ENCODE assay signal across 21 cellular contexts in the genomic region with DNA sequence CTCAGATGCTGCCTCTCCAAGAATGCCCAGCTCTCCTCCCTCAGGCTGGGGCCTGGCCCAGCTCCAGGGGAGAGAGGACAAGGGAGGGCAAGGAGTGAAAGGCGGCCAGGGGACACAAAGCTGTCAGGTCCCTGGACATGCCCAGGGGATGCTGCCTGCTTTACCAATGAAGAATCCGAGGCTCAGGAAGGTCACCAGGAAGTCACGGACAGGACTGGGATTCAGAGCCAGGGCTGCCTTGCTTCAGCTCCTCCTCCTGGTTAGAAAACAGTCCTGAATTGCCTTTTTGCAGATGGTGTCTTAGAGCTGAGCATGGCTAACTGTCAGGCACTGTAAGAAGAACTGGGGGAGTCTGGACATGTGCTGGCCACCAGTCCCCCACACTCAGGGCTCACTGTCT. TPM values are rescaled to one million over a fixed set of nuclear protein-coding genes. Genes with fewer than 3 reads are reported as not detected.
DNase-seq lines count a peak whose midpoint lies in the region; ATAC-seq and TF ChIP-seq lines count a peak whose summit lies in the region.
"Had no signal": no experiment of that assay in that cellular context is flagged by ENCODE, and none has a peak within 500 bp of the region (broad histone marks: within the 10 kb centered on the region; RNA-seq: fewer than 3 reads in every experiment).

No MANE protein-coding gene starts in this region.

- no peak overlapping the region for H3K4me3 ChIP-seq in BLaER1 treated with 17β-estradiol and CSF1 and Interleukin-3, amounts not matched to agents 10 nM and 100 nM
- no peak overlapping the region for H3K4me3 ChIP-seq in IMR-90 (ENCODE audit: insufficient read depth, low read depth, low read length)
- H3K4me3 ChIP-seq in neuronal stem cell (ENCODE audit: low read length in 2 of 2): no peak overlapping the region
- H3K4me3 ChIP-seq: SJSA1, spleen, upper lobe of right lung had no signal

- no peak for TF ChIP-seq POLR2A in IMR-90 (IDR thresholded peaks at IDR 0.05; ENCODE audit: low read depth, low read length)

- no peak overlapping the region for H4K5ac ChIP-seq in IMR-90 (ENCODE audit: low read depth, low read length)

- intact Hi-C loops in IMR-90 (cut with micrococcal nuclease): no loop called here

- H3K79me1 ChIP-seq in IMR-90 (ENCODE audit: low read depth in 1 of 2, low read length in 2 of 2): no peaks in the 10 kb centered on the region
- H3K79me1 ChIP-seq in neuronal stem cell (ENCODE audit: low read depth, low read length): no peaks in the 10 kb centered on the region

- ATAC-seq in IMR-90 (ENCODE audit: low read depth) (0 out of 2 replicates have a peak, but pooled peaks have one; percentile 44), omental fat pad (ENCODE audit: low FRiP score) (no peak)
- ATAC-seq: activated naive CD4-positive, alpha-beta T cell treated with anti-CD3 and anti-CD28 coated beads, Interleukin-2, amount 50 U/mL, for 72 hours; right cardiac atrium; upper lobe of right lung had no signal

- H3K4me2 ChIP-seq in BLaER1 treated with 17β-estradiol and CSF1 and Interleukin-3, amounts not matched to agents 10 nM and 100 nM: peak overlapping the region in 9 of 11 experiments; percentile 49 to 84 (median 76); a peak in 16 of 22 replicates
- H3K4me2 ChIP-seq in IMR-90 (ENCODE audit: low read depth, low read length): no peak overlapping the region
- H3K4me2 ChIP-seq in neuronal stem cell (ENCODE audit: insufficient read depth, low read length, poor library complexity, severe bottlenecking): no peak overlapping the region

- H3K18ac ChIP-seq in IMR-90 (ENCODE audit: low read depth, low read length) (no peak overlapping the region), neuronal stem cell (ENCODE audit: low read length) (no peak overlapping the region)

- dilution Hi-C loops in IMR-90 (cut with HindIII; ENCODE audit: low sequenced_read_pairs, unreplicated experiment): no loop called here

- no peak overlapping the region for H2BK12ac ChIP-seq in neuronal stem cell (ENCODE audit: low read length)

- H2AFZ ChIP-seq in IMR-90 (replicated peaks; ENCODE audit: low read length, poor library complexity) (no peak overlapping the region), neuronal stem cell (ENCODE audit: low read length) (peak overlapping the region; percentile 73)

- H3K9me3 ChIP-seq in BLaER1 treated with 17β-estradiol and CSF1 and Interleukin-3, amounts not matched to agents 10 nM and 100 nM (replicated peaks in 1 of 11): peaks cover 0 to 5% (median 0%) of the 10 kb centered on the region in 11 experiments; a peak in 1 of 22 replicates
- H3K9me3 ChIP-seq in IMR-90 (ENCODE audit: control insufficient read depth, insufficient read depth, low read length): no peaks in the 10 kb centered on the region
- peaks cover 2 to 7% of the 10 kb centered on the region in 2 donors for H3K9me3 ChIP-seq in neuronal stem cell (replicated peaks in 1 of 2; ENCODE audit: control insufficient read depth in 2 of 2, insufficient read depth in 1 of 2, low read depth in 1 of 2, low read length in 2 of 2)
- H3K9me3 ChIP-seq: upper lobe of right lung had no signal

- TF ChIP-seq RAD21 in IMR-90 (IDR thresholded peaks at IDR 0.05; ENCODE audit: low read length): no peak

- no peak overlapping the region for H3K4ac ChIP-seq in IMR-90 (ENCODE audit: low read depth, low read length)
- no peak overlapping the region for H3K4ac ChIP-seq in neuronal stem cell (ENCODE audit: low read length)

- in situ Hi-C loops in IMR-90 (cut with MboI; ENCODE audit: low sequenced_read_pairs): no loop called here

- peaks cover 0 to 19% (median 0%) of the 10 kb centered on the region in 11 experiments; a peak in 5 of 22 replicates for H3K27me3 ChIP-seq in BLaER1 treated with 17β-estradiol and CSF1 and Interleukin-3, amounts not matched to agents 10 nM and 100 nM
- H3K27me3 ChIP-seq in IMR-90 (ENCODE audit: control insufficient read depth, insufficient read depth, low read length) (peaks cover 26% of the 10 kb centered on the region), neuronal stem cell (ENCODE audit: control insufficient read depth in 3 of 3, insufficient read depth in 3 of 3, low read depth in 1 of 3, low read length in 3 of 3) (no peaks in the 10 kb centered on the region)
- H3K27me3 ChIP-seq: upper lobe of right lung had no signal

- no TSS peak for BruUV-seq in IMR-90 (replicated peaks; lab: Mats Ljungman, UMichigan)

- H2BK20ac ChIP-seq in IMR-90 (ENCODE audit: low read depth, low read length): no peak overlapping the region

- POLR2A ChIA-PET in IMR-90 (lab: Charles Lee; ENCODE audit: unreplicated experiment): no interaction called here

- H3K36me3 ChIP-seq in BLaER1 treated with 17β-estradiol and CSF1 and Interleukin-3, amounts not matched to agents 10 nM and 100 nM: no peaks in the 10 kb centered on the region
- no peaks in the 10 kb centered on the region for H3K36me3 ChIP-seq in IMR-90 (ENCODE audit: control insufficient read depth, insufficient read depth, low read length)
- H3K36me3 ChIP-seq in neuronal stem cell (replicated peaks in 1 of 2; ENCODE audit: control insufficient read depth in 2 of 2, insufficient read depth in 2 of 2, low read length in 2 of 2): no peaks in the 10 kb centered on the region
- H3K36me3 ChIP-seq: SJSA1, spleen, upper lobe of right lung had no signal

- H3K9me1 ChIP-seq in IMR-90 (ENCODE audit: insufficient read depth, low read length): no peaks in the 10 kb centered on the region

- DNase-seq in IMR-90: no peak
- peak; percentile 22 for DNase-seq in hepatic stellate cell (ENCODE audit: low spot score)
- no peak for DNase-seq in neuronal stem cell (ENCODE audit: low spot score)
- DNase-seq in substantia nigra (lab: John Stamatoyannopoulos, UW): no peak
- no peak for DNase-seq in omental fat pad (ENCODE audit: low spot score)
- DNase-seq in NCI-H2107 treated with DMSO at 0.1 percent for 48 hours (lab: John Stamatoyannopoulos, UW; ENCODE audit: unreplicated experiment): no peak
- DNase-seq in MV-4-11 (lab: John Stamatoyannopoulos, UW): no peak
- DNase-seq: activated CD4-positive, alpha-beta memory T cell treated with anti-CD3 and anti-CD28 coated beads, Interleukin-2, amount 10 ng/mL, durations not matched to agents 7 days and 5 days; activated CD4-positive, CD25-positive, alpha-beta regulatory T cell treated with anti-CD3 and anti-CD28 coated beads, Interleukin-2, amount 50 U/mL, for 72 hours; Calu3; NCI-H1105 treated with DMSO at 0.1 percent for 48 hours; NCI-H2081; NCI-H226; NCI-H69; spleen; T-helper 1 cell; upper lobe of right lung had no signal

- no peak overlapping the region for H3K27ac ChIP-seq in BLaER1 treated with 17β-estradiol and CSF1 and Interleukin-3, amounts not matched to agents 10 nM and 100 nM
- H3K27ac ChIP-seq in IMR-90 (ENCODE audit: insufficient read depth, low read length): no peak overlapping the region
- H3K27ac ChIP-seq in neuronal stem cell (replicated peaks; ENCODE audit: low read length): no peak overlapping the region
- H3K27ac ChIP-seq in substantia nigra (ENCODE audit: low read depth, low read length, poor library complexity, severe bottlenecking): no peak overlapping the region
- H3K27ac ChIP-seq: SJSA1, spleen, upper lobe of right lung had no signal

- H4K91ac ChIP-seq in IMR-90 (ENCODE audit: insufficient read depth, low read depth, low read length) (no peak overlapping the region), neuronal stem cell (ENCODE audit: low read depth, low read length, poor library complexity) (no peak overlapping the region)

- H2BK120ac ChIP-seq in IMR-90 (ENCODE audit: low read depth, low read length) (no peak overlapping the region), neuronal stem cell (ENCODE audit: low read depth, low read length) (no peak overlapping the region)

- no peak overlapping the region for H2AK9ac ChIP-seq in IMR-90 (replicated peaks; ENCODE audit: low read depth, low read length, poor library complexity)

- H3K4me1 ChIP-seq in BLaER1 treated with 17β-estradiol and CSF1 and Interleukin-3, amounts not matched to agents 10 nM and 100 nM: peaks cover 14 to 38% (median 31%) of the 10 kb centered on the region in 10 experiments
- H3K4me1 ChIP-seq in IMR-90 (ENCODE audit: control insufficient read depth, insufficient read depth, low read length): no peaks in the 10 kb centered on the region; the same call in 1 of the 2 replicates
- H3K4me1 ChIP-seq in neuronal stem cell (ENCODE audit: control insufficient read depth in 2 of 2, insufficient read depth in 1 of 2, low read depth in 1 of 2, low read length in 2 of 2): peaks cover 5% of the 10 kb centered on the region in 2 donors

- no peak overlapping the region for H2BK5ac ChIP-seq in IMR-90 (ENCODE audit: low read depth, low read length, poor library complexity, severe bottlenecking)
- H2BK5ac ChIP-seq in neuronal stem cell (ENCODE audit: low read length): no peak overlapping the region

- TF ChIP-seq CTCF in IMR-90 (conservative IDR thresholded peaks at IDR 0.05; ENCODE audit: low read depth, low read length): no peak
- TF ChIP-seq CTCF in omental fat pad (IDR thresholded peaks at IDR 0.05): no peak

- H4K8ac ChIP-seq in IMR-90 (ENCODE audit: low read depth in 2 of 2, low read length in 2 of 2) (no peak overlapping the region), neuronal stem cell (ENCODE audit: low read depth, low read length) (no peak overlapping the region)

- H4K20me1 ChIP-seq in BLaER1 treated with 17β-estradiol and CSF1 and Interleukin-3, amounts not matched to agents 10 nM and 100 nM: peaks cover 0 to 18% (median 0%) of the 10 kb centered on the region in 11 experiments; a peak in 3 of 22 replicates
- H4K20me1 ChIP-seq in IMR-90 (ENCODE audit: insufficient read depth, low read length): no peaks in the 10 kb centered on the region

- H2BK15ac ChIP-seq in IMR-90 (ENCODE audit: low read depth, low read length) (no peak overlapping the region), neuronal stem cell (ENCODE audit: low read length) (peak overlapping the region; percentile 61)

- no peak overlapping the region for H2AK5ac ChIP-seq in IMR-90 (ENCODE audit: low read depth, low read length)
- no peak overlapping the region for H2AK5ac ChIP-seq in neuronal stem cell (ENCODE audit: low read depth, low read length)

- CTCF ChIA-PET in IMR-90 (lab: Yijun Ruan, JAX): no interaction called here

- 20% methylated on average over 2 of the region's 3 CpGs; no CpG with 5 or more reads in 1 of the 2 experiments for WGBS in IMR-90 (ENCODE audit: extremely low coverage in 2 of 2, insufficient read length in 1 of 2), 2 experiments
- no CpG with 5 or more reads among the region's 3 CpGs for WGBS in neuronal stem cell (ENCODE audit: extremely low coverage in 2 of 2, insufficient read length in 2 of 2, insufficient replicate concordance in 1 of 2), 2 donors

- H3K14ac ChIP-seq in IMR-90 (replicated peaks; ENCODE audit: low read depth, low read length): no peak overlapping the region
- H3K14ac ChIP-seq in neuronal stem cell (ENCODE audit: low read length): peak overlapping the region; percentile 66

- no peak overlapping the region for H3K56ac ChIP-seq in IMR-90 (ENCODE audit: extremely low read depth, insufficient read depth, low read length)

- no peak overlapping the region for H3K23ac ChIP-seq in IMR-90 (ENCODE audit: low read depth, low read length)
- no peak overlapping the region for H3K23ac ChIP-seq in neuronal stem cell (ENCODE audit: low read depth, low read length, poor library complexity)

- no peak overlapping the region for H3K9ac ChIP-seq in BLaER1 treated with 17β-estradiol and CSF1 and Interleukin-3, amounts not matched to agents 10 nM and 100 nM
- H3K9ac ChIP-seq in IMR-90 (ENCODE audit: low read depth, low read length) (no peak overlapping the region), neuronal stem cell (ENCODE audit: low read depth, low read length, poor library complexity) (no peak overlapping the region)

RNA-seq across cellular contexts. Expression of a gene that starts 5.4 kb away (rescaled TPM):
- total RNA-seq in IMR-90 (2012; rRNA removed): under 0.01 and 0.18 TPM in 2 replicates
- 0.14 and 0.16 TPM in 2 replicates for polyA plus RNA-seq in IMR-90 (2012; rRNA removed)
- 0.10 and 0.16 TPM in 2 replicates for polyA plus RNA-seq in IMR-90 (2012; cell fraction: cytosol; rRNA removed)
- 0.19 and 0.30 TPM in 2 replicates for polyA plus RNA-seq in IMR-90 (2012; cell fraction: nucleus; rRNA removed; ENCODE audit: low replicate concordance)
- 2.4 TPM for polyA plus RNA-seq in neuronal stem cell (2013, experiment 1 of 2)
- 2.5 TPM for polyA plus RNA-seq in neuronal stem cell (2013, experiment 2 of 2)
- 1 to 10 TPM in 2 of 4 donors, under 1 TPM in 2; 0.84 to 3.5 (median 1.4) TPM for total RNA-seq in omental fat pad

RNA-seq across cellular contexts. Expression of a gene that starts 22.9 kb away (rescaled TPM):
- total RNA-seq in IMR-90 (2012; rRNA removed) (11.7 and 14.0 TPM in 2 replicates), omental fat pad (10 to 100 TPM; 22.9 to 37.5 (median 27.7) TPM)
- 19.5 and 21.6 TPM in 2 replicates for polyA plus RNA-seq in IMR-90 (2012; rRNA removed)
- 17.7 and 18.8 TPM in 2 replicates for polyA plus RNA-seq in IMR-90 (2012; cell fraction: cytosol; rRNA removed)
- 31.0 and 42.5 TPM in 2 replicates for polyA plus RNA-seq in IMR-90 (2012; cell fraction: nucleus; rRNA removed; ENCODE audit: low replicate concordance)
- 19.2 TPM for polyA plus RNA-seq in neuronal stem cell (2013, experiment 1 of 2)
- 19.2 TPM for polyA plus RNA-seq in neuronal stem cell (2013, experiment 2 of 2)

RNA-seq across cellular contexts. Expression of a gene that starts 45.8 kb away (rescaled TPM):
- total RNA-seq in IMR-90 (2012; rRNA removed): 278 and 302 TPM in 2 replicates
- polyA plus RNA-seq in IMR-90 (2012; rRNA removed): 180 and 207 TPM in 2 replicates
- polyA plus RNA-seq in IMR-90 (2012; cell fraction: cytosol; rRNA removed): 281 and 300 TPM in 2 replicates
- polyA plus RNA-seq in IMR-90 (2012; cell fraction: nucleus; rRNA removed; ENCODE audit: low replicate concordance): 73.8 and 99.0 TPM in 2 replicates
- polyA plus RNA-seq in neuronal stem cell (2013, experiment 1 of 2): 177 TPM
- 166 TPM for polyA plus RNA-seq in neuronal stem cell (2013, experiment 2 of 2)
- 100 to 1,000 TPM; 173 to 241 (median 221) TPM for total RNA-seq in omental fat pad

Comparison
In these comparisons a context has a peak if more than half of its experiments do, and no peak if none do; other contexts are left out.
1. H3K4me2 ChIP-seq: peak in BLaER1 treated with 17β-estradiol and CSF1 and Interleukin-3, amounts not matched to agents 10 nM and 100 nM (9 of 11); none in IMR-90 (single experiment) and neuronal stem cell (single experiment).